In the genomic region with DNA sequence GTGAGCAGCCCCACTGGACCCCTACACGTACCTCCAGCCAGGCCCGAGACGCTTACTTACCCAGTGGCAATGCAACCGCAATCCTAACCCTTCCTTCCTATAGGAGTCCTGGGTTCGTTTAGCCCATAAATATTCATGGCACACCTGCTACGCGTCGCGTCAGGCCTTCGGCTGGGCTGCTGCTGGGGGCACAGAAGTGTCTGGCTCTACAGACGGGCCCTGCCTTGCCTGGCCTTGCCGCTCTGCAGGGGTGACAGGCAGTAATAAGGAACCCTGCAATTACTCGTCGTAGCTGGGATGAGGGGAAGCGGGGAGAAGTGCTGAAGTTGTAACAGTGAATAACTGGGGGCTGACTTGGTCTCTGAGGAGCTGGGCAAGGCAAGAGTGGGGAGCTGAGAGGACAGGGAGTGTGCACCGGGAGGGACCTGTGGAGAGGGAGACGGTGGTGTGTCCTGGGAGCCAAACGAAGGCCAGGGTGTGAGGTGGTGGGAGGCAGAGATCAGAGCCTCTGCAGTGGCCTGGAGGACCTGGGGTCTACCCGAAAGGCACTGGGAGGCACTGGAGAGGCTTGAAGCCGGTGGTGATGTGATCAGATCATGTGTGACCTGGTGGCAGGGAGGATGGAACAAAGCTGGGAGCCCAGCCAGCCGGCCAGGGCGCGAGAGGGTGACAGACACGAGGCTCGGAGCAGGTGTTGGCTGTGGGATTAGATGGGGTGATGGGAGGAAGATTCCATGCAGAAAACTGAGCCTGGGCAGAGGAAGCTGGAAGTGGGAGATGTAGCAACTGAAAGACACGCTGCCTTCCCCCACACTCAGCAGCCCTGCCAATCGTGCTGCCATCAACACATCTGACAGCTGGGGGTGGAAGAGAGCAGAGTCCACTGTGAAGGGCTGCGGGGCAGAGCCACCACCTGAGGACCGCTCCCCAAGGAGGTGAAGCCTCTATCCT, we compare ENCODE assay signal across 11 cellular contexts. TPM values are rescaled to one million over a fixed set of nuclear protein-coding genes. Genes with fewer than 3 reads are reported as not detected.
DNase-seq lines count a peak whose midpoint lies in the region; ATAC-seq and TF ChIP-seq lines count a peak whose summit lies in the region.
"Had no signal": no experiment of that assay in that cellular context is flagged by ENCODE, and none has a peak within 500 bp of the region (broad histone marks: within the 10 kb centered on the region; RNA-seq: fewer than 3 reads in every experiment).

No MANE protein-coding gene starts in this region.

- no peaks in the 10 kb centered on the region for H3K36me3 ChIP-seq in HCT116 (ENCODE audit: control insufficient read depth in 1 of 2, insufficient read depth in 2 of 2, low read length in 2 of 2)
- peaks cover 0 to 10% (median 6%) of the 10 kb centered on the region in 4 donors for H3K36me3 ChIP-seq in liver (ENCODE audit: control insufficient read depth in 4 of 4, insufficient read depth in 3 of 4, low read depth in 1 of 4, low read length in 3 of 4)
- peaks cover 0 to 9% (median 0%) of the 10 kb centered on the region in 3 experiments for H3K36me3 ChIP-seq in naive thymus-derived CD4-positive, alpha-beta T cell (ENCODE audit: control insufficient read depth in 2 of 3, insufficient read depth in 3 of 3, low read length in 3 of 3)
- H3K36me3 ChIP-seq: cardiac muscle cell had no signal

- CTCF ChIA-PET in HCT116 (lab: Charles Lee): no interaction called here
- CTCF ChIA-PET in naive thymus-derived CD4-positive, alpha-beta T cell (lab: Charles Lee): no interaction called here

- DNase-seq in HCT116 (ENCODE audit: low read depth, low spot score): no peak
- no peak for DNase-seq in naive thymus-derived CD4-positive, alpha-beta T cell
- no peak for DNase-seq in glomerular visceral epithelial cell (ENCODE audit: extremely low spot score)

- no peaks in the 10 kb centered on the region for H3K79me2 ChIP-seq in HCT116 (ENCODE audit: insufficient read depth, low read length)

- H3K4me2 ChIP-seq in HCT116 (ENCODE audit: low read length): no peak overlapping the region

- peak overlapping the region; percentile 32 for H3K27ac Mint-ChIP-seq in activated T-helper 17 cell treated with anti-CD3 and anti-CD28 coated beads, Interleukin-2, amount 50 U/mL, for 72 hours
- peak overlapping the region in 2 of 9 donors; percentile 40 to 49 for H3K27ac Mint-ChIP-seq in naive thymus-derived CD4-positive, alpha-beta T cell

- H3K4me3 Mint-ChIP-seq in activated T-helper 17 cell treated with anti-CD3 and anti-CD28 coated beads, Interleukin-2, amount 50 U/mL, for 72 hours: no peak overlapping the region
- no peak overlapping the region for H3K4me3 Mint-ChIP-seq in naive thymus-derived CD4-positive, alpha-beta T cell
- H3K4me3 Mint-ChIP-seq: CD8-positive, alpha-beta memory T cell had no signal

- RAD21 ChIA-PET in HCT116 (lab: Charles Lee; ENCODE audit: low non-redundant PET in 1 of 2, low total read pairs in 2 of 2, uncharacterized antibody in 2 of 2, unreplicated experiment in 2 of 2): no interaction called here

- no peak overlapping the region for H3K4me3 ChIP-seq in HCT116 (replicated peaks in 1 of 2; ENCODE audit: low read depth in 1 of 2, low read length in 2 of 2)
- H3K4me3 ChIP-seq in liver (ENCODE audit: low read depth in 1 of 3, low read length in 3 of 3): no peak overlapping the region
- no peak overlapping the region for H3K4me3 ChIP-seq in naive thymus-derived CD4-positive, alpha-beta T cell (ENCODE audit: low read length)
- H3K4me3 ChIP-seq: cardiac muscle cell, tibial nerve had no signal

- H3K9me3 Mint-ChIP-seq in activated T-helper 17 cell treated with anti-CD3 and anti-CD28 coated beads, Interleukin-2, amount 50 U/mL, for 72 hours: no peaks in the 10 kb centered on the region
- no peaks in the 10 kb centered on the region for H3K9me3 Mint-ChIP-seq in naive thymus-derived CD4-positive, alpha-beta T cell
- H3K9me3 Mint-ChIP-seq: CD8-positive, alpha-beta memory T cell had no signal

- H3K27ac ChIP-seq in 22Rv1 (no peak overlapping the region), HCT116 (ENCODE audit: low read depth, low read length) (no peak overlapping the region), liver (ENCODE audit: low read depth in 1 of 2, low read length in 2 of 2) (no peak overlapping the region)
- no peak overlapping the region for H3K27ac ChIP-seq in naive thymus-derived CD4-positive, alpha-beta T cell (ENCODE audit: low read depth, low read length)
- H3K27ac ChIP-seq: cardiac muscle cell, tibial nerve had no signal

- H3K9me3 ChIP-seq in HCT116 (ENCODE audit: control insufficient read depth in 1 of 2, insufficient read depth in 1 of 2, low read depth in 1 of 2, low read length in 2 of 2) (no peaks in the 10 kb centered on the region), liver (ENCODE audit: control insufficient read depth in 4 of 4, low read length in 3 of 4) (no peaks in the 10 kb centered on the region)
- H3K9me3 ChIP-seq in naive thymus-derived CD4-positive, alpha-beta T cell (ENCODE audit: control insufficient read depth in 2 of 3, low read length in 3 of 3): no peaks in the 10 kb centered on the region
- H3K9me3 ChIP-seq: tibial nerve had no signal

- no peaks in the 10 kb centered on the region for H3K9me2 ChIP-seq in HCT116 (ENCODE audit: insufficient read depth)

- no peak overlapping the region for H3K9ac ChIP-seq in HCT116 (ENCODE audit: low read length)
- H3K9ac ChIP-seq in liver (ENCODE audit: low read depth in 1 of 2, low read length in 2 of 2): no peak overlapping the region

- H3K27me3 ChIP-seq in HCT116 (ENCODE audit: insufficient read depth, low read length): no peaks in the 10 kb centered on the region
- no peaks in the 10 kb centered on the region for H3K27me3 ChIP-seq in liver (ENCODE audit: control insufficient read depth in 4 of 4, insufficient read depth in 4 of 4, low read length in 3 of 4)
- H3K27me3 ChIP-seq in naive thymus-derived CD4-positive, alpha-beta T cell (ENCODE audit: control insufficient read depth in 2 of 2, insufficient read depth in 2 of 2, low read length in 2 of 2): no peaks in the 10 kb centered on the region
- H3K27me3 ChIP-seq: cardiac muscle cell had no signal

- no TSS peak for BruUV-seq in HCT116 (replicated peaks; lab: Mats Ljungman, UMichigan)

- no peak overlapping the region for H2AFZ ChIP-seq in HCT116 (ENCODE audit: low read depth, low read length, poor library complexity, severe bottlenecking)

- no peaks in the 10 kb centered on the region for H3K36me3 Mint-ChIP-seq in activated T-helper 17 cell treated with anti-CD3 and anti-CD28 coated beads, Interleukin-2, amount 50 U/mL, for 72 hours (ENCODE audit: low read depth)
- H3K36me3 Mint-ChIP-seq in naive thymus-derived CD4-positive, alpha-beta T cell: peaks cover 0 to 13% (median 0%) of the 10 kb centered on the region in 5 donors

- H3K4me1 ChIP-seq in HCT116 (ENCODE audit: control insufficient read depth in 1 of 2, insufficient read depth in 2 of 2, low read length in 2 of 2): no peaks in the 10 kb centered on the region
- peaks cover 2 to 17% (median 10%) of the 10 kb centered on the region in 4 donors for H3K4me1 ChIP-seq in liver (ENCODE audit: control insufficient read depth in 4 of 4, insufficient read depth in 4 of 4, low read length in 3 of 4)
- H3K4me1 ChIP-seq in naive thymus-derived CD4-positive, alpha-beta T cell (ENCODE audit: control insufficient read depth in 2 of 2, insufficient read depth in 2 of 2, low read length in 2 of 2): no peaks in the 10 kb centered on the region

- no peaks in the 10 kb centered on the region for H4K20me1 ChIP-seq in HCT116 (ENCODE audit: insufficient read depth)

- intact Hi-C loops in HCT116 (cut with micrococcal nuclease): loop anchor here (5.0 kb wide), 1 partner anchor 437 kb away; no protein-coding TSS in a partner anchor
- intact Hi-C loops in naive thymus-derived CD4-positive, alpha-beta T cell (cut with micrococcal nuclease): no loop called here

- ATAC-seq in HCT116: peak; percentile 70
- no peak for ATAC-seq in activated T-helper 17 cell treated with anti-CD3 and anti-CD28 coated beads, Interleukin-2, amount 50 U/mL, for 72 hours (replicated peaks)
- no peak for ATAC-seq in naive thymus-derived CD4-positive, alpha-beta T cell
- ATAC-seq in HG03469 (IDR thresholded peaks at IDR 0.05; ENCODE audit: unreplicated experiment): no peak
- no peak for ATAC-seq in GM19463 (IDR thresholded peaks at IDR 0.05; ENCODE audit: unreplicated experiment)

- peak; percentile 54 for TF ChIP-seq RAD21 in HCT116 (IDR thresholded peaks at IDR 0.05; ENCODE audit: low read depth)
- peak; percentile 67 to 80 for TF ChIP-seq RAD21 in liver (IDR thresholded peaks at IDR 0.05)

- TF ChIP-seq POLR2A in HCT116 (IDR thresholded peaks at IDR 0.05; ENCODE audit: borderline replicate concordance, extremely low read depth, insufficient read depth, insufficient read length): no peak

- 68% methylated on average over 29 of the region's 29 CpGs for WGBS in liver

- no peaks in the 10 kb centered on the region for H3K27me3 Mint-ChIP-seq in activated T-helper 17 cell treated with anti-CD3 and anti-CD28 coated beads, Interleukin-2, amount 50 U/mL, for 72 hours
- peaks cover 0 to 3% (median 0%) of the 10 kb centered on the region in 5 donors for H3K27me3 Mint-ChIP-seq in naive thymus-derived CD4-positive, alpha-beta T cell

- POLR2A ChIA-PET in HCT116 (lab: Charles Lee): no interaction called here
- POLR2A ChIA-PET in naive thymus-derived CD4-positive, alpha-beta T cell (lab: Charles Lee): no interaction called here

- no peaks in the 10 kb centered on the region for H3K4me1 Mint-ChIP-seq in activated T-helper 17 cell treated with anti-CD3 and anti-CD28 coated beads, Interleukin-2, amount 50 U/mL, for 72 hours
- peaks cover 0 to 2% (median 0%) of the 10 kb centered on the region in 7 donors for H3K4me1 Mint-ChIP-seq in naive thymus-derived CD4-positive, alpha-beta T cell
- H3K4me1 Mint-ChIP-seq: CD8-positive, alpha-beta memory T cell had no signal

- 0 out of 2 replicates have a peak, but pooled peaks have one; percentile 8 for TF ChIP-seq CTCF in 22Rv1 (IDR thresholded peaks at IDR 0.05)
- peak; percentile 22 to 29 (median 29); a peak in 5 of 6 replicates for TF ChIP-seq CTCF in HCT116 (IDR thresholded peaks at IDR 0.05 in 2 of 3, conservative IDR thresholded peaks at IDR 0.05 in 1 of 3; ENCODE audit: borderline replicate concordance in 1 of 3, insufficient read depth in 1 of 3, low read depth in 2 of 3, low read length in 2 of 3)
- peak; percentile 28 for TF ChIP-seq CTCF in liver (IDR thresholded peaks at IDR 0.05; ENCODE audit: low read depth, low read length, missing input control)

TF ChIP-seq in HCT116, 20 proteins besides CTCF, POLR2A, EP300 and RAD21 (continues in another document):
- TF ChIP-seq EZH2phosphoT487 (IDR thresholded peaks at IDR 0.05; ENCODE audit: borderline replicate concordance) (no peak), EGR1 (IDR thresholded peaks at IDR 0.05; ENCODE audit: low read depth) (no peak)

TF ChIP-seq in liver, 16 proteins besides CTCF, POLR2A, EP300 and RAD21 (continues in another document):
- TF ChIP-seq YY1 (IDR thresholded peaks at IDR 0.05) (no peak), RXRA (IDR thresholded peaks at IDR 0.05) (peak in 1 of 2 donors; percentile 38)

RNA-seq across cellular contexts. Expression of a gene that starts 36.4 kb away (rescaled TPM):
- total RNA-seq in HCT116 (2021; ENCODE audit: unreplicated experiment): 35.0 TPM
- 44.3 and 46.8 TPM in 2 replicates for polyA plus RNA-seq in HCT116 (2012)
- total RNA-seq in activated T-helper 17 cell treated with anti-CD3 and anti-CD28 coated beads, Interleukin-2, amount 50 U/mL, for 72 hours: 10 to 100 TPM; 17.0 to 24.7 TPM
- 10 to 100 TPM; 10.7 to 12.0 TPM for total RNA-seq in liver
- polyA plus RNA-seq in liver: 10 to 100 TPM; 18.1 to 28.5 TPM
- 10 to 100 TPM; 15.6 to 45.0 (median 27.7) TPM for total RNA-seq in naive thymus-derived CD4-positive, alpha-beta T cell
- 10 to 100 TPM; 53.8 to 81.7 TPM for polyA plus RNA-seq in naive thymus-derived CD4-positive, alpha-beta T cell
